1 cellular context compared by ENCODE assay signal in the genomic region with DNA sequence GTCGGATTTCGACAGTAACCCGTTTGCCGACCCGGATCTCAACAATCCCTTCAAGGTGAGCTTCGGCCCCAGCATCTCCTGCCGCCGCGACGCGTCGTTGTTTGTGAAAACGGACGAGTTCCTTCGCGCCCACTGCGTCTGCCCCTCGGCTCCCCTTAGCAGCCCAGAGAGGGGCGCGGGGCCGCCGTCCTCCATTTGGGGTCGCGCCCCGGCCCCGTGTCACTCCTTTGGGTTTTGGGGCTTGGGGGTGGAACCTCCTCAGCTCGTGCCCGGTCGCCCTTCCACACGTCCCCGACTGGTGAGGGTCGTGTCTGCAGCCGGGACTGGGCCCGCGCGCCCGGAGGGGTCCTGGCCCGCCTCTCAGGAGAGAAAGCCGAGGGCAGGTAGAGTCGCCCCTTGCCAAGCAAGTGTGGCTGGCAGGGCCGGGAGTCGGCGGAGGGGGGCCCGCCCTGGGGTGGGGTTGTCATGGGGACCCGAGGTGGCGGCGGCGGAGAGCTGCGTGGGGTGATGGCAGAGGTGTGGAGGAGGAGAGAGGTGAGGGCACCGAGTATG.
A peak's percentile ranks its signal among the peaks of the same experiment; 100 is the strongest.
TF ChIP-seq lines count a peak whose summit lies in the region.

No MANE protein-coding gene starts in this region.

TF ChIP-seq in HepG2, 621 proteins besides CTCF, POLR2A, EP300 and RAD21 (continued from another document):
- no peak for TF ChIP-seq MZF1 (CRISPR knock-in tag; IDR thresholded peaks at IDR 0.05; ENCODE audit: borderline replicate concordance)
- TF ChIP-seq, protein P1, sequence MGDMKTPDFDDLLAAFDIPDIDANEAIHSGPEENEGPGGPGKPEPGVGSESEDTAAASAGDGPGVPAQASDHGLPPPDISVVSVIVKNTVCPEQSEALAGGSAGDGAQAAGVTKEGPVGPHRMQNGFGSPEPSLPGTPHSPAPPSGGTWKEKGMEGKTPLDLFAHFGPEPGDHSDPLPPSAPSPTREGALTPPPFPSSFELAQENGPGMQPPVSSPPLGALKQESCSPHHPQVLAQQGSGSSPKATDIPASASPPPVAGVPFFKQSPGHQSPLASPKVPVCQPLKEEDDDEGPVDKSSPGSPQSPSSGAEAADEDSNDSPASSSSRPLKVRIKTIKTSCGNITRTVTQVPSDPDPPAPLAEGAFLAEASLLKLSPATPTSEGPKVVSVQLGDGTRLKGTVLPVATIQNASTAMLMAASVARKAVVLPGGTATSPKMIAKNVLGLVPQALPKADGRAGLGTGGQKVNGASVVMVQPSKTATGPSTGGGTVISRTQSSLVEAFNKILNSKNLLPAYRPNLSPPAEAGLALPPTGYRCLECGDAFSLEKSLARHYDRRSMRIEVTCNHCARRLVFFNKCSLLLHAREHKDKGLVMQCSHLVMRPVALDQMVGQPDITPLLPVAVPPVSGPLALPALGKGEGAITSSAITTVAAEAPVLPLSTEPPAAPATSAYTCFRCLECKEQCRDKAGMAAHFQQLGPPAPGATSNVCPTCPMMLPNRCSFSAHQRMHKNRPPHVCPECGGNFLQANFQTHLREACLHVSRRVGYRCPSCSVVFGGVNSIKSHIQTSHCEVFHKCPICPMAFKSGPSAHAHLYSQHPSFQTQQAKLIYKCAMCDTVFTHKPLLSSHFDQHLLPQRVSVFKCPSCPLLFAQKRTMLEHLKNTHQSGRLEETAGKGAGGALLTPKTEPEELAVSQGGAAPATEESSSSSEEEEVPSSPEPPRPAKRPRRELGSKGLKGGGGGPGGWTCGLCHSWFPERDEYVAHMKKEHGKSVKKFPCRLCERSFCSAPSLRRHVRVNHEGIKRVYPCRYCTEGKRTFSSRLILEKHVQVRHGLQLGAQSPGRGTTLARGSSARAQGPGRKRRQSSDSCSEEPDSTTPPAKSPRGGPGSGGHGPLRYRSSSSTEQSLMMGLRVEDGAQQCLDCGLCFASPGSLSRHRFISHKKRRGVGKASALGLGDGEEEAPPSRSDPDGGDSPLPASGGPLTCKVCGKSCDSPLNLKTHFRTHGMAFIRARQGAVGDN (CRISPR knock-in tag; IDR thresholded peaks at IDR 0.05), result peak; percentile 79
- no peak; the same call in 1 of the 2 replicates for TF ChIP-seq LBX2 (CRISPR knock-in tag; IDR thresholded peaks at IDR 0.05; ENCODE audit: borderline replicate concordance)
- TF ChIP-seq EHMT2 (IDR thresholded peaks at IDR 0.05; ENCODE audit: borderline replicate concordance, low read depth, low read length), result no peak
- TF ChIP-seq ZNF709 (CRISPR knock-in tag; IDR thresholded peaks at IDR 0.05), result no peak
- TF ChIP-seq ZFP1 (CRISPR knock-in tag; IDR thresholded peaks at IDR 0.05), result peak; percentile 22; the same call in 1 of the 2 replicates
- TF ChIP-seq ZNF251 (CRISPR knock-in tag; IDR thresholded peaks at IDR 0.05), result no peak
- 0 out of 2 replicates have a peak, but pooled peaks have one; percentile 71 for TF ChIP-seq PHF8 (CRISPR knock-in tag; IDR thresholded peaks at IDR 0.05)
- TF ChIP-seq ZNF83 (CRISPR knock-in tag; IDR thresholded peaks at IDR 0.05; ENCODE audit: borderline replicate concordance), result no peak
- no peak for TF ChIP-seq GATAD2A (CRISPR knock-in tag; IDR thresholded peaks at IDR 0.05)
- TF ChIP-seq ZNF607 (CRISPR knock-in tag; IDR thresholded peaks at IDR 0.05; ENCODE audit: borderline replicate concordance), result no peak
- no peak for TF ChIP-seq NFKB2 (CRISPR knock-in tag; IDR thresholded peaks at IDR 0.05; ENCODE audit: borderline replicate concordance)
- no peak for TF ChIP-seq CCDC6 (CRISPR knock-in tag; IDR thresholded peaks at IDR 0.05)
- TF ChIP-seq ELK4 (CRISPR knock-in tag; IDR thresholded peaks at IDR 0.05; ENCODE audit: borderline replicate concordance), result no peak
- TF ChIP-seq ELF3 (CRISPR knock-in tag; IDR thresholded peaks at IDR 0.05), result no peak
- TF ChIP-seq ZNF441 (CRISPR knock-in tag; IDR thresholded peaks at IDR 0.05; ENCODE audit: borderline replicate concordance), result no peak
- no peak for TF ChIP-seq FOXK2 (IDR thresholded peaks at IDR 0.05)
- TF ChIP-seq CREB1 (IDR thresholded peaks at IDR 0.05), result no peak
- no peak for TF ChIP-seq CREB1 (CRISPR knock-in tag; IDR thresholded peaks at IDR 0.05)
- no peak for TF ChIP-seq ZFP36L1 (CRISPR knock-in tag; IDR thresholded peaks at IDR 0.05)
- TF ChIP-seq KLF13 (CRISPR knock-in tag; IDR thresholded peaks at IDR 0.05), result no peak
- TF ChIP-seq ATM (IDR thresholded peaks at IDR 0.05; ENCODE audit: borderline replicate concordance), result no peak
- TF ChIP-seq SALL1 (CRISPR knock-in tag; IDR thresholded peaks at IDR 0.05), result peak; percentile 54; the same call in 1 of the 2 replicates
- TF ChIP-seq NR3C1 (CRISPR knock-in tag; IDR thresholded peaks at IDR 0.05), result no peak
- TF ChIP-seq ZNF280B (CRISPR knock-in tag; IDR thresholded peaks at IDR 0.05; ENCODE audit: borderline replicate concordance), result no peak
- no peak for TF ChIP-seq HNF4G (IDR thresholded peaks at IDR 0.05; ENCODE audit: borderline replicate concordance, low read depth, low read length)
- TF ChIP-seq HNF4G (CRISPR knock-in tag; IDR thresholded peaks at IDR 0.05; ENCODE audit: borderline replicate concordance, low read depth), result no peak
- TF ChIP-seq ZNF564 (CRISPR knock-in tag; IDR thresholded peaks at IDR 0.05), result no peak
- TF ChIP-seq ZNF20 (CRISPR knock-in tag; IDR thresholded peaks at IDR 0.05), result 0 out of 2 replicates have a peak, but pooled peaks have one; percentile 78
- peak; percentile 29 for TF ChIP-seq RBFOX2 (IDR thresholded peaks at IDR 0.05; ENCODE audit: low read depth, low read length)
- no peak for TF ChIP-seq MAFG (CRISPR knock-in tag; IDR thresholded peaks at IDR 0.05)
- TF ChIP-seq ZNF430 (CRISPR knock-in tag; IDR thresholded peaks at IDR 0.05), result no peak
- no peak for TF ChIP-seq AGO1 (IDR thresholded peaks at IDR 0.05; ENCODE audit: low read depth, low read length, poor library complexity, severe bottlenecking)
- TF ChIP-seq TCF7L2 (IDR thresholded peaks at IDR 0.05; ENCODE audit: low read depth, low read length), result no peak
- TF ChIP-seq KAT8 (CRISPR knock-in tag; IDR thresholded peaks at IDR 0.05), result no peak
